ENCODE assay signal across 1 cellular context in the genomic region with DNA sequence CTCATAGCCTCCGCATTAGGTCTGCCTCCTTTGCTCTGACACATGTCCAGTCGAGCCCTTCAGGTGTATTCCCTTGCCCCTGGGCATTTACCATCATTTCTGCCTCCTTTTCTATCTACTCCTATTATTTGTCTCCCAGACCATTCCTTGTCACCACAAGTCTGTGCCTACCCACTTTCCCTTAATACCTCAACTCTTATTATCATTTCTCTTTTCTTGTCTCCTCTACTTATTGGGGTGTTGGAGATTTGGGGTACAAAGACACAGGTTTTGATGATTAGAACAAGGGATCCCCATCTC.
TF ChIP-seq lines count a peak whose summit lies in the region.

No MANE protein-coding gene starts in this region.

TF ChIP-seq in IMR-90, 13 proteins besides CTCF, POLR2A, EP300 and RAD21:
- TF ChIP-seq, protein P1, sequence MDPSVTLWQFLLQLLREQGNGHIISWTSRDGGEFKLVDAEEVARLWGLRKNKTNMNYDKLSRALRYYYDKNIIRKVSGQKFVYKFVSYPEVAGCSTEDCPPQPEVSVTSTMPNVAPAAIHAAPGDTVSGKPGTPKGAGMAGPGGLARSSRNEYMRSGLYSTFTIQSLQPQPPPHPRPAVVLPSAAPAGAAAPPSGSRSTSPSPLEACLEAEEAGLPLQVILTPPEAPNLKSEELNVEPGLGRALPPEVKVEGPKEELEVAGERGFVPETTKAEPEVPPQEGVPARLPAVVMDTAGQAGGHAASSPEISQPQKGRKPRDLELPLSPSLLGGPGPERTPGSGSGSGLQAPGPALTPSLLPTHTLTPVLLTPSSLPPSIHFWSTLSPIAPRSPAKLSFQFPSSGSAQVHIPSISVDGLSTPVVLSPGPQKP (IDR thresholded peaks at IDR 0.05; ENCODE audit: borderline replicate concordance, low read depth, low read length), result no peak
- TF ChIP-seq CEBPB (IDR thresholded peaks at IDR 0.05; ENCODE audit: low read depth, low read length) (no peak), CHD1 (IDR thresholded peaks at IDR 0.05; ENCODE audit: low read depth, low read length) (no peak), RCOR1 (IDR thresholded peaks at IDR 0.05; ENCODE audit: insufficient replicate concordance, low read length) (no peak), NFE2L2 (IDR thresholded peaks at IDR 0.05; ENCODE audit: low read depth, low read length) (no peak), MAZ (IDR thresholded peaks at IDR 0.05; ENCODE audit: borderline replicate concordance, low read depth, low read length) (no peak), FOS (IDR thresholded peaks at IDR 0.05; ENCODE audit: low read depth, low read length) (no peak), MXI1 (IDR thresholded peaks at IDR 0.05; ENCODE audit: borderline replicate concordance, low read depth, low read length) (no peak), SMC3 (IDR thresholded peaks at IDR 0.05; ENCODE audit: low read depth, low read length) (no peak), RFX5 (IDR thresholded peaks at IDR 0.05; ENCODE audit: low read depth, low read length) (no peak), BHLHE40 (IDR thresholded peaks at IDR 0.05; ENCODE audit: low read depth, low read length) (no peak), MAFK (IDR thresholded peaks at IDR 0.05; ENCODE audit: low read depth, low read length) (no peak)
- TF ChIP-seq, protein P2, sequence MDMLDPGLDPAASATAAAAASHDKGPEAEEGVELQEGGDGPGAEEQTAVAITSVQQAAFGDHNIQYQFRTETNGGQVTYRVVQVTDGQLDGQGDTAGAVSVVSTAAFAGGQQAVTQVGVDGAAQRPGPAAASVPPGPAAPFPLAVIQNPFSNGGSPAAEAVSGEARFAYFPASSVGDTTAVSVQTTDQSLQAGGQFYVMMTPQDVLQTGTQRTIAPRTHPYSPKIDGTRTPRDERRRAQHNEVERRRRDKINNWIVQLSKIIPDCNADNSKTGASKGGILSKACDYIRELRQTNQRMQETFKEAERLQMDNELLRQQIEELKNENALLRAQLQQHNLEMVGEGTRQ (IDR thresholded peaks at IDR 0.05; ENCODE audit: low read depth, low read length), result no peak
